ENCODE assay signal across 18 cellular contexts in genomic region chr10:126576336-126576735, GRCh38.
DNase-seq lines count a peak whose midpoint lies in the region; ATAC-seq and TF ChIP-seq lines count a peak whose summit lies in the region.
"Had no signal": no experiment of that assay in that cellular context is flagged by ENCODE, and none has a peak within 500 bp of the region (broad histone marks: within the 10 kb centered on the region; RNA-seq: fewer than 3 reads in every experiment).

No MANE protein-coding gene starts in this region.

- no peak for ATAC-seq in HG02970 (IDR thresholded peaks at IDR 0.05; ENCODE audit: low FRiP score, unreplicated experiment)
- ATAC-seq: GM23338 had no signal

- H3K9me3 Mint-ChIP-seq in activated naive CD4-positive, alpha-beta T cell treated with anti-CD3 and anti-CD28 coated beads for 36 hours, result peaks cover 5% of the 10 kb centered on the region
- H3K9me3 Mint-ChIP-seq: HFFc6 had no signal

- intact Hi-C loops in activated naive CD4-positive, alpha-beta T cell treated with anti-CD3 and anti-CD28 coated beads for 36 hours (cut with micrococcal nuclease), result no loop called here

- CTCF ChIA-PET in activated naive CD4-positive, alpha-beta T cell treated with anti-CD3 and anti-CD28 coated beads for 36 hours (lab: Charles Lee), result no interaction called here

- DNase-seq in A172 (ENCODE audit: low spot score), result peak; percentile 40
- DNase-seq in HCEC 1CT, result peak; percentile 23
- peak; percentile 83 for DNase-seq in astrocyte of the spinal cord (ENCODE audit: low read depth, low spot score)
- peak; percentile 13 for DNase-seq in fibroblast of the aortic adventitia (ENCODE audit: low read depth)
- DNase-seq in activated naive CD4-positive, alpha-beta T cell treated with anti-CD3 and anti-CD28 coated beads for 36 hours, result no peak
- DNase-seq in GDM1 (lab: John Stamatoyannopoulos, UW), result no peak
- DNase-seq in SKM-1 treated with dmso at 0.1 percent for 144 hours (lab: John Stamatoyannopoulos, UW; ENCODE audit: unreplicated experiment), result no peak
- DNase-seq: Caco-2, GF-D8, HFFc6, Karpas-422, NCI-H1417, NCI-H2029 treated with DMSO at 0.1 percent for 48 hours, NCI-H226, NCI-H526 treated with DMSO at 0.1 percent for 48 hours had no signal

- H3K4me3 ChIP-seq in astrocyte of the spinal cord (ENCODE audit: low read depth, low read length) (no peak overlapping the region), fibroblast of the aortic adventitia (ENCODE audit: low read depth, low read length) (no peak overlapping the region)
- H3K4me3 ChIP-seq: GM23338 had no signal

- H3K4me1 Mint-ChIP-seq in activated naive CD4-positive, alpha-beta T cell treated with anti-CD3 and anti-CD28 coated beads for 36 hours (ENCODE audit: low read depth), result no peaks in the 10 kb centered on the region
- H3K4me1 Mint-ChIP-seq: CD14-positive monocyte had no signal

- H3K27ac Mint-ChIP-seq in activated naive CD4-positive, alpha-beta T cell treated with anti-CD3 and anti-CD28 coated beads for 36 hours, result no peak overlapping the region
- H3K27ac Mint-ChIP-seq: CD14-positive monocyte, GM23338, HFFc6 had no signal

- H3K36me3 Mint-ChIP-seq in activated naive CD4-positive, alpha-beta T cell treated with anti-CD3 and anti-CD28 coated beads for 36 hours (ENCODE audit: low read depth), result no peaks in the 10 kb centered on the region
- H3K36me3 Mint-ChIP-seq: CD14-positive monocyte had no signal

- in situ Hi-C loops in astrocyte of the spinal cord (cut with HindIII; ENCODE audit: low sequenced_read_pairs), result no loop called here

- H3K4me3 Mint-ChIP-seq in activated naive CD4-positive, alpha-beta T cell treated with anti-CD3 and anti-CD28 coated beads for 36 hours, result no peak overlapping the region
- H3K4me3 Mint-ChIP-seq: CD14-positive monocyte, GM23338, HFFc6 had no signal

- no peaks in the 10 kb centered on the region for H3K27me3 Mint-ChIP-seq in activated naive CD4-positive, alpha-beta T cell treated with anti-CD3 and anti-CD28 coated beads for 36 hours (ENCODE audit: low read depth)

- TF ChIP-seq CTCF in astrocyte of the spinal cord (IDR thresholded peaks at IDR 0.05; ENCODE audit: low read depth, low read length) (no peak), fibroblast of the aortic adventitia (IDR thresholded peaks at IDR 0.05; ENCODE audit: insufficient read depth, low read length) (no peak)

Comparison
In these comparisons a context has a peak if more than half of its experiments do, and no peak if none do; other contexts are left out.
1. DNase-seq: peak in A172 (single experiment), HCEC 1CT (single experiment), astrocyte of the spinal cord (single experiment) and fibroblast of the aortic adventitia (single experiment); none in activated naive CD4-positive, alpha-beta T cell treated with anti-CD3 and anti-CD28 coated beads for 36 hours (single experiment), GDM1 (single experiment) and SKM-1 treated with dmso at 0.1 percent for 144 hours (single experiment).